1 cellular context compared by ENCODE assay signal in the genomic region with DNA sequence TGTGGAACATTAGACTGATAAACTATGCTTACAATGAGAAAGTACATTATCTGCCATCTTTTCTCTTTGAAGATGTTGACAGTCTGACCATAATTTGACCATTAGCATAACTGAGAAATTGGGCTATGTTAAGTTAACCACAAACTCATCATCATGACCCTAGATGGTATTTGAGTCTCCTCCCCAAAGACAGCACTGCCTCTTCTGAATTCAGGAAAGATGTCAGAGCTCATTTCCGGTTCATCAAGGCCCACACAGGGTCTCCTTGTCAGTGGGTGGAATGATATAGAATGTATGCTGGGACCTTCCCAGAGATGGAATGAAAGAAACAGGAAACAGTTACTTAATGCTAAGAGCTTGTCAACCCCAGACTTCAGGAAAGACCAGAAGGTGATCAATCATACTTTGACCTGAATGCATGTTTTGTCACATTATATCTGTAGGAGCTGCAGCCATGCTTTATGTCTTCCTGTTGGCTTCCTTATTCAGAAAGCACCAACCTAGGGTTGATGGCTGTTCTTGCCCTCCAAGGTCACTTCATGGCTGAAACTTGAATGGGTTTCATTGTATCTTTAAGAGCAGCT.
TF ChIP-seq lines count a peak whose summit lies in the region.

No MANE protein-coding gene starts in this region.

TF ChIP-seq in K562, 482 proteins besides CTCF, POLR2A, EP300 and RAD21 (continued from another document):
- TF ChIP-seq, protein P1, sequence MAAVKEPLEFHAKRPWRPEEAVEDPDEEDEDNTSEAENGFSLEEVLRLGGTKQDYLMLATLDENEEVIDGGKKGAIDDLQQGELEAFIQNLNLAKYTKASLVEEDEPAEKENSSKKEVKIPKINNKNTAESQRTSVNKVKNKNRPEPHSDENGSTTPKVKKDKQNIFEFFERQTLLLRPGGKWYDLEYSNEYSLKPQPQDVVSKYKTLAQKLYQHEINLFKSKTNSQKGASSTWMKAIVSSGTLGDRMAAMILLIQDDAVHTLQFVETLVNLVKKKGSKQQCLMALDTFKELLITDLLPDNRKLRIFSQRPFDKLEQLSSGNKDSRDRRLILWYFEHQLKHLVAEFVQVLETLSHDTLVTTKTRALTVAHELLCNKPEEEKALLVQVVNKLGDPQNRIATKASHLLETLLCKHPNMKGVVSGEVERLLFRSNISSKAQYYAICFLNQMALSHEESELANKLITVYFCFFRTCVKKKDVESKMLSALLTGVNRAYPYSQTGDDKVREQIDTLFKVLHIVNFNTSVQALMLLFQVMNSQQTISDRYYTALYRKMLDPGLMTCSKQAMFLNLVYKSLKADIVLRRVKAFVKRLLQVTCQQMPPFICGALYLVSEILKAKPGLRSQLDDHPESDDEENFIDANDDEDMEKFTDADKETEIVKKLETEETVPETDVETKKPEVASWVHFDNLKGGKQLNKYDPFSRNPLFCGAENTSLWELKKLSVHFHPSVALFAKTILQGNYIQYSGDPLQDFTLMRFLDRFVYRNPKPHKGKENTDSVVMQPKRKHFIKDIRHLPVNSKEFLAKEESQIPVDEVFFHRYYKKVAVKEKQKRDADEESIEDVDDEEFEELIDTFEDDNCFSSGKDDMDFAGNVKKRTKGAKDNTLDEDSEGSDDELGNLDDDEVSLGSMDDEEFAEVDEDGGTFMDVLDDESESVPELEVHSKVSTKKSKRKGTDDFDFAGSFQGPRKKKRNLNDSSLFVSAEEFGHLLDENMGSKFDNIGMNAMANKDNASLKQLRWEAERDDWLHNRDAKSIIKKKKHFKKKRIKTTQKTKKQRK (IDR thresholded peaks at IDR 0.05; ENCODE audit: borderline replicate concordance, low read depth, low read length): no peak
TF ChIP-seq in K562: peak in this region for 5.
